ENCODE assay signal across 14 cellular contexts in genomic region chr18:37668971-37669747, GRCh38.
A peak's percentile ranks its signal among the peaks of the same experiment; 100 is the strongest.
DNase-seq lines count a peak whose midpoint lies in the region; ATAC-seq and TF ChIP-seq lines count a peak whose summit lies in the region.
"Had no signal": no experiment of that assay in that cellular context is flagged by ENCODE, and none has a peak within 500 bp of the region (broad histone marks: within the 10 kb centered on the region; RNA-seq: fewer than 3 reads in every experiment).

No MANE protein-coding gene starts in this region.

- TF ChIP-seq CTCF in sigmoid colon (IDR thresholded peaks at IDR 0.05): no peak

- no peaks in the 10 kb centered on the region for H3K4me1 Mint-ChIP-seq in effector memory CD8-positive, alpha-beta T cell (ENCODE audit: low read depth in 2 of 2)

- H3K9me3 Mint-ChIP-seq in effector memory CD8-positive, alpha-beta T cell: peaks cover 5 to 8% of the 10 kb centered on the region in 2 donors

- H3K36me3 Mint-ChIP-seq in effector memory CD8-positive, alpha-beta T cell (ENCODE audit: insufficient read depth): no peaks in the 10 kb centered on the region

- no peak overlapping the region for H3K4me3 ChIP-seq in sigmoid colon
- H3K4me3 ChIP-seq: right atrium auricular region had no signal

- no peak overlapping the region for H3K27ac ChIP-seq in sigmoid colon
- H3K27ac ChIP-seq: 22Rv1, right atrium auricular region had no signal

- H3K27me3 ChIP-seq in sigmoid colon: no peaks in the 10 kb centered on the region
- H3K27me3 ChIP-seq: right atrium auricular region had no signal

- no peak for TF ChIP-seq POLR2A in sigmoid colon (IDR thresholded peaks at IDR 0.05)

- no peak for ATAC-seq in HG03045 (IDR thresholded peaks at IDR 0.05; ENCODE audit: unreplicated experiment)
- ATAC-seq in effector memory CD8-positive, alpha-beta T cell (replicated peaks): no peak

- no peaks in the 10 kb centered on the region for H3K4me1 ChIP-seq in sigmoid colon
- H3K4me1 ChIP-seq: right atrium auricular region had no signal

- 68 to 73% methylated on average over 15 of the region's 15 CpGs for WGBS in sigmoid colon, 2 donors

- H3K36me3 ChIP-seq in sigmoid colon: no peaks in the 10 kb centered on the region
- H3K36me3 ChIP-seq: right atrium auricular region had no signal

- no peaks in the 10 kb centered on the region for H3K27me3 Mint-ChIP-seq in effector memory CD8-positive, alpha-beta T cell

- DNase-seq in DMS 273 (lab: John Stamatoyannopoulos, UW; ENCODE audit: unreplicated experiment) (peak; percentile 39), DMS 273 treated with DMSO at 0.1 percent for 48 hours (lab: John Stamatoyannopoulos, UW) (no peak), NCI-H510A (lab: John Stamatoyannopoulos, UW) (peak; percentile 71), head of caudate nucleus (peak in 33 of 42 donors; percentile 8 to 80 (median 48)), sigmoid colon (peak; percentile 42)
- DNase-seq in stimulated activated CD4-positive, alpha-beta T cell treated with anti-CD3 and anti-CD28 coated beads, Interleukin-15, amount 100 ng/mL, for 24 hours: no peak
- DNase-seq in effector memory CD8-positive, alpha-beta T cell: no peak
- DNase-seq: activated T-cell treated with anti-CD3 and anti-CD28 coated beads, Interleukin-2, amount 50 U/mL, for 48 hours; mesenchymal stem cell; NCI-H226; SIG-M5 had no signal

- H3K9me3 ChIP-seq in sigmoid colon: peaks cover 0 to 4% (median 0%) of the 10 kb centered on the region in 4 donors
- H3K9me3 ChIP-seq: right atrium auricular region had no signal

- intact Hi-C loops in head of caudate nucleus (cut with DNase I): no loop called here
- intact Hi-C loops in sigmoid colon (cut with DNase I): no loop called here

- TF ChIP-seq EP300 in sigmoid colon (IDR thresholded peaks at IDR 0.05): no peak

- no peak overlapping the region for H3K27ac Mint-ChIP-seq in effector memory CD8-positive, alpha-beta T cell

- no peak overlapping the region for H3K4me3 Mint-ChIP-seq in effector memory CD8-positive, alpha-beta T cell

Comparison
In these comparisons a context has a peak if more than half of its experiments do, and no peak if none do; other contexts are left out.
1. DNase-seq: peak in DMS 273 (single experiment), NCI-H510A (single experiment), head of caudate nucleus (33 of 42) and sigmoid colon (single experiment); none in DMS 273 treated with DMSO at 0.1 percent for 48 hours (single experiment), stimulated activated CD4-positive, alpha-beta T cell treated with anti-CD3 and anti-CD28 coated beads, Interleukin-15, amount 100 ng/mL, for 24 hours (single experiment) and effector memory CD8-positive, alpha-beta T cell (0 of 3).